ENCODE assay signal across 1 cellular context in genomic region chr17:75181608-75182318, GRCh38.
TF ChIP-seq lines count a peak whose summit lies in the region.

No MANE protein-coding gene starts in this region.

TF ChIP-seq in GM23338, 12 proteins besides CTCF, POLR2A, EP300 and RAD21 (continued from another document):
- no peak for TF ChIP-seq ZNF462 (CRISPR knock-in tag; IDR thresholded peaks at IDR 0.05)
- no peak for TF ChIP-seq JUNB (IDR thresholded peaks at IDR 0.05; ENCODE audit: unreplicated experiment)
- TF ChIP-seq POLR2AphosphoS5 (IDR thresholded peaks at IDR 0.05; ENCODE audit: low read depth): no peak
- TF ChIP-seq EZH2 (IDR thresholded peaks at IDR 0.05; ENCODE audit: low read depth, unreplicated experiment): no peak
- no peak for TF ChIP-seq ETS1 (IDR thresholded peaks at IDR 0.05)
- TF ChIP-seq NANOG (IDR thresholded peaks at IDR 0.05; ENCODE audit: borderline replicate concordance): no peak
